8 cellular contexts compared by ENCODE assay signal in the genomic region with DNA sequence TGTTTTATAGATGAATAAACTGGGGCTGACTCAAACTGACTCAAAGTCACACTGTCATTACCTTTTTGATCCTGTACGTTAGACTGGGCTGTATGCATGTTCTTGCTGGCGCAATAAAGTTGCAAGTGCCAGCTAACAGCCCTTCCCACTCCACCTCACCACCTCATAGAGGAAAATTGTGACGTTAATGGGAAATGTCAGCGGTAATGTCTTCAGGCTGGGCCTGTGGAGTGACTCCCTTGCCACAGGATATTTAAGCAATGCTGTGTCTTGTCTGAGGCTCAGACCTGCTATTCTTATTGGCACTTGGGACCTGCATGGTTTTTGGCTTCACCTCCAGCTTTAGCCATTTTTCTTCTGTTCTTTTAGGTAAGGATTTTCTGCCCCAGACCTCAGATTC. TPM values are rescaled to one million over a fixed set of nuclear protein-coding genes. Genes with fewer than 3 reads are reported as not detected.
DNase-seq lines count a peak whose midpoint lies in the region; ATAC-seq and TF ChIP-seq lines count a peak whose summit lies in the region.

No MANE protein-coding gene starts in this region.

- H3K4me1 ChIP-seq in CD8-positive, alpha-beta memory T cell (ENCODE audit: insufficient read depth, low read length), result peaks cover 9% of the 10 kb centered on the region
- H3K4me1 ChIP-seq in endocrine pancreas (ENCODE audit: control insufficient read depth, insufficient read depth, low read length), result peaks cover 5% of the 10 kb centered on the region

- H3K9ac ChIP-seq in endocrine pancreas (ENCODE audit: control insufficient read depth, insufficient read depth, low read length), result peak overlapping the region; percentile 40

- H3K9me3 Mint-ChIP-seq in CD8-positive, alpha-beta memory T cell, result no peaks in the 10 kb centered on the region
- no peaks in the 10 kb centered on the region for H3K9me3 Mint-ChIP-seq in progenitor cell of endocrine pancreas (ENCODE audit: low read depth)

- no peak overlapping the region for H3K4me3 ChIP-seq in CD8-positive, alpha-beta memory T cell (ENCODE audit: low read length)
- no peak overlapping the region for H3K4me3 ChIP-seq in endocrine pancreas (ENCODE audit: control insufficient read depth, insufficient read depth, low read length)

- H3K27me3 ChIP-seq in CD8-positive, alpha-beta memory T cell (ENCODE audit: insufficient read depth, low read length, poor library complexity, severe bottlenecking), result no peaks in the 10 kb centered on the region
- H3K27me3 ChIP-seq in endocrine pancreas (ENCODE audit: control insufficient read depth, insufficient read depth, low read length), result no peaks in the 10 kb centered on the region

- peak overlapping the region; percentile 72 to 97 (median 90) for H3K27ac Mint-ChIP-seq in CD8-positive, alpha-beta memory T cell
- H3K27ac Mint-ChIP-seq in progenitor cell of endocrine pancreas, result peak overlapping the region; percentile 93

- peak overlapping the region in 2 of 7 donors; percentile 6 to 45 for H3K4me3 Mint-ChIP-seq in CD8-positive, alpha-beta memory T cell
- no peak overlapping the region for H3K4me3 Mint-ChIP-seq in progenitor cell of endocrine pancreas (ENCODE audit: low read depth)

- peaks cover 4 to 87% (median 29%) of the 10 kb centered on the region in 3 donors for H3K36me3 Mint-ChIP-seq in CD8-positive, alpha-beta memory T cell
- peaks cover 8% of the 10 kb centered on the region for H3K36me3 Mint-ChIP-seq in progenitor cell of endocrine pancreas (ENCODE audit: insufficient read depth)

- CTCF ChIA-PET in CD8-positive, alpha-beta memory T cell (lab: Charles Lee), result interaction anchor here (0.8 to 4.1 kb wide), 31 partner anchors 9 to 445 kb away, joined by 3 to 71 read pairs (median 5); a partner anchor contains a TSS

- POLR2A ChIA-PET in CD8-positive, alpha-beta memory T cell (lab: Charles Lee), result interaction anchor here (0.6 to 1.9 kb wide), 8 partner anchors 14 to 194 kb away, joined by 3 to 33 read pairs (median 4); a partner anchor contains a TSS

- ATAC-seq in GM21786 (IDR thresholded peaks at IDR 0.05; ENCODE audit: unreplicated experiment), result peak; percentile 16

- H3K27ac ChIP-seq in CD8-positive, alpha-beta memory T cell (ENCODE audit: low read depth, low read length), result no peak overlapping the region

- H3K36me3 ChIP-seq in CD8-positive, alpha-beta memory T cell (ENCODE audit: insufficient read depth, low read length), result peaks cover 34% of the 10 kb centered on the region
- H3K36me3 ChIP-seq in endocrine pancreas (ENCODE audit: control insufficient read depth, insufficient read depth, low read length), result peaks cover 3% of the 10 kb centered on the region

- no peaks in the 10 kb centered on the region for H3K27me3 Mint-ChIP-seq in CD8-positive, alpha-beta memory T cell
- no peaks in the 10 kb centered on the region for H3K27me3 Mint-ChIP-seq in progenitor cell of endocrine pancreas

- H3K4me1 Mint-ChIP-seq in CD8-positive, alpha-beta memory T cell, result peaks cover 20 to 38% (median 36%) of the 10 kb centered on the region in 3 donors
- peaks cover 11% of the 10 kb centered on the region for H3K4me1 Mint-ChIP-seq in progenitor cell of endocrine pancreas (ENCODE audit: low read depth)

- no peak for DNase-seq in CD8-positive, alpha-beta memory T cell
- DNase-seq in NCI-H460 (ENCODE audit: extremely low read depth, low read depth) (peak; percentile 73), progenitor cell of endocrine pancreas (ENCODE audit: low spot score, unreplicated experiment) (no peak), cerebellum (ENCODE audit: low spot score) (no peak)
- no peak for DNase-seq in stimulated activated naive CD4-positive, alpha-beta T cell (lab: John Stamatoyannopoulos, UW)
- no peak for DNase-seq in activated CD4-positive, alpha-beta T cell treated with anti-CD3 and anti-CD28 coated beads for 1 hour

- no peaks in the 10 kb centered on the region for H3K9me3 ChIP-seq in CD8-positive, alpha-beta memory T cell (ENCODE audit: low read length)
- H3K9me3 ChIP-seq in endocrine pancreas (ENCODE audit: control insufficient read depth, low read length), result no peaks in the 10 kb centered on the region

- TF ChIP-seq CTCF in progenitor cell of endocrine pancreas (IDR thresholded peaks at IDR 0.05; ENCODE audit: unreplicated experiment), result no peak

RNA-seq across cellular contexts. Expression of a gene that starts 25.2 kb away (rescaled TPM):
- total RNA-seq in CD8-positive, alpha-beta memory T cell, result 1 to 10 TPM; 6.7 to 7.3 TPM
- polyA plus RNA-seq in CD8-positive, alpha-beta memory T cell, result 8.1 TPM
- total RNA-seq in NCI-H460 (2014; rRNA removed; shearing (Covaris generic)), result 12.7 and 13.0 TPM in 2 replicates
- 9.8 and 12.9 TPM in 2 replicates for polyA plus RNA-seq in NCI-H460 (2014; cell fraction: nucleus; rRNA removed)
- total RNA-seq in progenitor cell of endocrine pancreas (9.0 and 9.9 TPM in 2 replicates), cerebellum (3.7 TPM)

RNA-seq across cellular contexts. Expression of a gene that starts 41.7 kb away (rescaled TPM):
- 100 to 1,000 TPM; 291 to 303 TPM for total RNA-seq in CD8-positive, alpha-beta memory T cell
- 172 TPM for polyA plus RNA-seq in CD8-positive, alpha-beta memory T cell
- 70.1 and 71.1 TPM in 2 replicates for total RNA-seq in NCI-H460 (2014; rRNA removed; shearing (Covaris generic))
- polyA plus RNA-seq in NCI-H460 (2014; cell fraction: nucleus; rRNA removed), result 36.7 and 39.2 TPM in 2 replicates
- total RNA-seq in progenitor cell of endocrine pancreas (46.1 and 50.0 TPM in 2 replicates), cerebellum (65.3 TPM)
